Comparison of ENCODE assay signal across 17 cellular contexts in the genomic region with DNA sequence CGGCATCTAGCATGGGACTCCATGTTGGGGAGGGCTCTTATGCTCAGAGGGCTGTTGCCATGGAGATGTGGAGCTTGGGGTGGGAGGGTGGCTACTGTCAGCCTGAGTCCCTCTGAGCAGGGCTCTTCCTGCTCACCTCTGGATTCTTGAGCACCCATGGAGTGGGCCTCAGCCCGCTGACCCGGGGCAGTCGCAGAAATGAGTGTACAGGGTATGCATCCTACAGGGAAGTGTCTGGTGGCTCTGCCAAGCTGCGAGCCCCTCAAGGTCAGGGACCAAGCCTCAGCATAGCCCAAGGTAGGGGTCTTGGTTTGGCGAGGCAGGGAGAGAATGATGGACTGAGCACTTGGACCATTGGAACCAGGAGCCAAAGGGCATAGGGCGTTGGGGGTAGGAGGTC.
"Had no signal": no experiment of that assay in that cellular context is flagged by ENCODE, and none has a peak within 500 bp of the region (broad histone marks: within the 10 kb centered on the region; RNA-seq: fewer than 3 reads in every experiment).

No MANE protein-coding gene starts in this region.

- H3K4me1 Mint-ChIP-seq: naive thymus-derived CD8-positive, alpha-beta T cell; stimulated activated naive B cell treated with anti-CD40 and anti-IgM and Interleukin-4, amounts not matched to agents 10 μg/mL and 1 μg/mL and 100 μg/mL, for 72 hours had no signal

- H3K27me3 Mint-ChIP-seq: naive thymus-derived CD8-positive, alpha-beta T cell; stimulated activated naive B cell treated with anti-CD40 and anti-IgM and Interleukin-4, amounts not matched to agents 10 μg/mL and 1 μg/mL and 100 μg/mL, for 72 hours had no signal

- H3K9me3 ChIP-seq: adrenal gland, left ventricle myocardium inferior, ovary, tibial nerve had no signal

- H3K27ac Mint-ChIP-seq: activated naive CD4-positive, alpha-beta T cell treated with anti-CD3 and anti-CD28 coated beads, Interleukin-2, amount 50 U/mL, for 72 hours; activated T-helper 1 cell treated with anti-CD3 and anti-CD28 coated beads, Interleukin-12 subunit alpha, Interleukin-12 subunit beta, Interleukin-2, Interleukin-4 antibody, amounts not matched to agents 30 ng/mL and 10 ng/mL and 1 ng/mL, durations not matched to agents 14 hours and 24 hours and 36 hours; stimulated activated naive B cell treated with anti-CD40 and anti-IgM and Interleukin-4, amounts not matched to agents 10 μg/mL and 1 μg/mL and 100 μg/mL, for 72 hours had no signal

- H3K36me3 Mint-ChIP-seq: activated naive CD4-positive, alpha-beta T cell treated with anti-CD3 and anti-CD28 coated beads, Interleukin-2, amount 50 U/mL, for 72 hours; naive thymus-derived CD8-positive, alpha-beta T cell; stimulated activated naive B cell treated with anti-CD40 and anti-IgM and Interleukin-4, amounts not matched to agents 10 μg/mL and 1 μg/mL and 100 μg/mL, for 72 hours had no signal

- DNase-seq: activated CD4-positive, alpha-beta T cell treated with anti-CD3 and anti-CD28 coated beads, Interleukin-2, amount 50 U/mL, for 4 hours; activated gamma-delta T cell treated with Interleukin-2 at 50 U/mL for 16 hours; activated T-cell treated with anti-CD3 and anti-CD28 coated beads for 4 hours; adrenal gland; dorsolateral prefrontal cortex; foreskin keratinocyte; left ventricle myocardium inferior; mesendoderm; naive thymus-derived CD8-positive, alpha-beta T cell; stimulated activated naive B cell treated with anti-CD40 and anti-IgM and Interleukin-4, amounts not matched to agents 10 μg/mL and 1 μg/mL and 100 μg/mL, for 72 hours; T-helper 2 cell; WERI-Rb-1 had no signal

- H3K36me3 ChIP-seq: ovary had no signal

- H3K27me3 ChIP-seq: adrenal gland, dorsolateral prefrontal cortex, foreskin keratinocyte, ovary, tibial nerve had no signal

- H3K9me3 Mint-ChIP-seq: activated naive CD4-positive, alpha-beta T cell treated with anti-CD3 and anti-CD28 coated beads, Interleukin-2, amount 50 U/mL, for 72 hours; activated T-helper 1 cell treated with anti-CD3 and anti-CD28 coated beads, Interleukin-12 subunit alpha, Interleukin-12 subunit beta, Interleukin-2, Interleukin-4 antibody, amounts not matched to agents 30 ng/mL and 10 ng/mL and 1 ng/mL, durations not matched to agents 14 hours and 24 hours and 36 hours; naive thymus-derived CD8-positive, alpha-beta T cell; stimulated activated naive B cell treated with anti-CD40 and anti-IgM and Interleukin-4, amounts not matched to agents 10 μg/mL and 1 μg/mL and 100 μg/mL, for 72 hours had no signal

- H3K4me3 Mint-ChIP-seq: activated T-helper 1 cell treated with anti-CD3 and anti-CD28 coated beads, Interleukin-12 subunit alpha, Interleukin-12 subunit beta, Interleukin-2, Interleukin-4 antibody, amounts not matched to agents 30 ng/mL and 10 ng/mL and 1 ng/mL, durations not matched to agents 14 hours and 24 hours and 36 hours; naive thymus-derived CD8-positive, alpha-beta T cell; stimulated activated naive B cell treated with anti-CD40 and anti-IgM and Interleukin-4, amounts not matched to agents 10 μg/mL and 1 μg/mL and 100 μg/mL, for 72 hours had no signal

- H3K4me3 ChIP-seq: adrenal gland, dorsolateral prefrontal cortex, left ventricle myocardium inferior, ovary, tibial nerve had no signal

- ATAC-seq: activated naive CD4-positive, alpha-beta T cell treated with anti-CD3 and anti-CD28 coated beads, Interleukin-2, amount 50 U/mL, for 72 hours; naive thymus-derived CD8-positive, alpha-beta T cell; sciatic nerve; stimulated activated naive B cell treated with anti-CD40 and anti-IgM and Interleukin-4, amounts not matched to agents 10 μg/mL and 1 μg/mL and 100 μg/mL, for 72 hours had no signal

- H3K27ac ChIP-seq: foreskin keratinocyte, WERI-Rb-1 had no signal
